Comparison of ENCODE assay signal across 21 cellular contexts in the genomic region with DNA sequence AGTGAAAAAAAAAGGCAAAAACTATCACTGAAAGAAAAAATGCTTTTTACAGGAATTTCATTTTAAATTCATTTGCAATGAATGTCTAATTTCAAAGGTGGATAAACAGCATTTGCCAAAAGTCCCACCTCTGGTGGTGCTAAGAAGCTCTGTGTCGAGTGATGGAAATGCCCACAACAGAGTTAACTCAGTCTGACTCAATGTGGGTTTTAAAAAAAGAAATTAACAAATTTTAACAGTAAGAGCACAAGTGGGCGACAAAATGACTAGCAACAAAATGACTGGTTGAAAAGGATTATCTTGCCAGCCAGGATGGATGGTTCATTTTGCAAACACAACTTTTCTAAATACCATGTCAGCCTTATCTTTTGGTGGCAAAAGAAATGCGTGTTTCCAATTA. TPM values are rescaled to one million over a fixed set of nuclear protein-coding genes. Genes with fewer than 3 reads are reported as not detected.
A peak's percentile ranks its signal among the peaks of the same experiment; 100 is the strongest.
DNase-seq lines count a peak whose midpoint lies in the region; ATAC-seq and TF ChIP-seq lines count a peak whose summit lies in the region.
"Had no signal": no experiment of that assay in that cellular context is flagged by ENCODE, and none has a peak within 500 bp of the region (broad histone marks: within the 10 kb centered on the region; RNA-seq: fewer than 3 reads in every experiment).

No MANE protein-coding gene starts in this region.

- H3K4me3 ChIP-seq in GM12865 (ENCODE audit: low read depth, low read length): no peak overlapping the region
- no peak overlapping the region for H3K4me3 ChIP-seq in sigmoid colon
- H3K4me3 ChIP-seq: body of pancreas, Peyer's patch, prostate gland had no signal

- H3K4me3 Mint-ChIP-seq in activated T-cell treated with anti-CD3 and anti-CD28 coated beads, Interleukin-2, amount 50 U/mL, for 24 hours: peak overlapping the region; percentile 26
- H3K4me3 Mint-ChIP-seq in activated T-helper 1 cell treated with anti-CD3 and anti-CD28 coated beads, Interleukin-12 subunit alpha, Interleukin-12 subunit beta, Interleukin-2, Interleukin-4 antibody, amounts not matched to agents 30 ng/mL and 10 ng/mL and 1 ng/mL, durations not matched to agents 14 hours and 24 hours and 36 hours: peak overlapping the region; percentile 31
- no peak overlapping the region for H3K4me3 Mint-ChIP-seq in natural killer cell
- H3K4me3 Mint-ChIP-seq: CD14-positive monocyte, neural crest cell had no signal

- no peak for TF ChIP-seq EP300 in sigmoid colon (IDR thresholded peaks at IDR 0.05)

- TF ChIP-seq CTCF in GM12865 (IDR thresholded peaks at IDR 0.05; ENCODE audit: insufficient read depth, low read depth, low read length, missing control alignments) (no peak), natural killer cell (IDR thresholded peaks at IDR 0.05) (no peak), sigmoid colon (IDR thresholded peaks at IDR 0.05) (no peak)

- peak overlapping the region; percentile 96 for H3K27ac Mint-ChIP-seq in activated T-cell treated with anti-CD3 and anti-CD28 coated beads, Interleukin-2, amount 50 U/mL, for 24 hours
- H3K27ac Mint-ChIP-seq in activated T-helper 1 cell treated with anti-CD3 and anti-CD28 coated beads, Interleukin-12 subunit alpha, Interleukin-12 subunit beta, Interleukin-2, Interleukin-4 antibody, amounts not matched to agents 30 ng/mL and 10 ng/mL and 1 ng/mL, durations not matched to agents 14 hours and 24 hours and 36 hours: peak overlapping the region; percentile 91
- peak overlapping the region; percentile 94 to 99 for H3K27ac Mint-ChIP-seq in natural killer cell

- H3K4me1 Mint-ChIP-seq in activated T-cell treated with anti-CD3 and anti-CD28 coated beads, Interleukin-2, amount 50 U/mL, for 24 hours (ENCODE audit: low read depth): peaks cover 98% of the 10 kb centered on the region
- peaks cover 85% of the 10 kb centered on the region for H3K4me1 Mint-ChIP-seq in activated T-helper 1 cell treated with anti-CD3 and anti-CD28 coated beads, Interleukin-12 subunit alpha, Interleukin-12 subunit beta, Interleukin-2, Interleukin-4 antibody, amounts not matched to agents 30 ng/mL and 10 ng/mL and 1 ng/mL, durations not matched to agents 14 hours and 24 hours and 36 hours (ENCODE audit: low read depth)
- peaks cover 85 to 87% of the 10 kb centered on the region in 2 donors for H3K4me1 Mint-ChIP-seq in natural killer cell

- no peak for TF ChIP-seq POLR2A in sigmoid colon (IDR thresholded peaks at IDR 0.05)

- 78 to 91% methylated on average over 3 of the region's 3 CpGs for WGBS in sigmoid colon, 2 donors

- intact Hi-C loops in activated T-helper 1 cell treated with anti-CD3 and anti-CD28 coated beads, Interleukin-12 subunit alpha, Interleukin-12 subunit beta, Interleukin-2, Interleukin-4 antibody, amounts not matched to agents 30 ng/mL and 10 ng/mL and 1 ng/mL, durations not matched to agents 14 hours and 24 hours and 36 hours (cut with micrococcal nuclease): loop anchor here (1.0 kb wide), 4 partner anchors 14 to 209 kb away; no protein-coding TSS in a partner anchor
- intact Hi-C loops in natural killer cell (cut with micrococcal nuclease) (no loop called here), sigmoid colon (cut with DNase I) (no loop called here)

- peaks cover 9% of the 10 kb centered on the region for H3K9me3 Mint-ChIP-seq in activated T-cell treated with anti-CD3 and anti-CD28 coated beads, Interleukin-2, amount 50 U/mL, for 24 hours
- H3K9me3 Mint-ChIP-seq in activated T-helper 1 cell treated with anti-CD3 and anti-CD28 coated beads, Interleukin-12 subunit alpha, Interleukin-12 subunit beta, Interleukin-2, Interleukin-4 antibody, amounts not matched to agents 30 ng/mL and 10 ng/mL and 1 ng/mL, durations not matched to agents 14 hours and 24 hours and 36 hours: no peaks in the 10 kb centered on the region
- H3K9me3 Mint-ChIP-seq in natural killer cell: no peaks in the 10 kb centered on the region
- H3K9me3 Mint-ChIP-seq: effector memory CD8-positive, alpha-beta T cell had no signal

- DNase-seq in activated T-cell treated with anti-CD3 and anti-CD28 coated beads, Interleukin-2, amount 50 U/mL, for 24 hours: no peak
- DNase-seq in activated T-cell treated with anti-CD3 and anti-CD28 coated beads for 4 hours (no peak), GM12865 (ENCODE audit: low read depth) (peak; percentile 32), natural killer cell (no peak), sigmoid colon (no peak), DMS114 treated with DMSO at 0.1 percent for 48 hours (lab: John Stamatoyannopoulos, UW; ENCODE audit: unreplicated experiment) (no peak), NCI-H2227 treated with DMSO at 0.1 percent for 48 hours (lab: John Stamatoyannopoulos, UW) (no peak)
- DNase-seq in activated T-helper 1 cell treated with anti-CD3 and anti-CD28 coated beads, Interleukin-12 subunit alpha, Interleukin-12 subunit beta, Interleukin-2, Interleukin-4 antibody, amounts not matched to agents 30 ng/mL and 10 ng/mL and 1 ng/mL, durations not matched to agents 14 hours and 24 hours and 36 hours (ENCODE audit: low spot score): no peak
- DNase-seq: body of pancreas; DMS53; effector memory CD8-positive, alpha-beta T cell; glutamatergic neuron; left colon; MV-4-11; NCI-H187; Peyer's patch; T1000 had no signal

- no peak overlapping the region for H3K27ac ChIP-seq in sigmoid colon
- H3K27ac ChIP-seq: body of pancreas, KMS-11, Peyer's patch, prostate gland had no signal

- ATAC-seq in natural killer cell: peak; percentile 16 to 35 (median 34)
- ATAC-seq: body of pancreas; effector memory CD8-positive, alpha-beta T cell; left colon had no signal

- H3K36me3 Mint-ChIP-seq in activated T-cell treated with anti-CD3 and anti-CD28 coated beads, Interleukin-2, amount 50 U/mL, for 24 hours (ENCODE audit: low read depth): peaks cover 5% of the 10 kb centered on the region
- peaks cover 8% of the 10 kb centered on the region for H3K36me3 Mint-ChIP-seq in activated T-helper 1 cell treated with anti-CD3 and anti-CD28 coated beads, Interleukin-12 subunit alpha, Interleukin-12 subunit beta, Interleukin-2, Interleukin-4 antibody, amounts not matched to agents 30 ng/mL and 10 ng/mL and 1 ng/mL, durations not matched to agents 14 hours and 24 hours and 36 hours (ENCODE audit: low read depth)
- H3K36me3 Mint-ChIP-seq in natural killer cell: no peaks in the 10 kb centered on the region

- no peaks in the 10 kb centered on the region for H3K4me1 ChIP-seq in sigmoid colon
- H3K4me1 ChIP-seq: body of pancreas, prostate gland had no signal

- peaks cover 0 to 2% (median 0%) of the 10 kb centered on the region in 4 donors for H3K9me3 ChIP-seq in sigmoid colon
- H3K9me3 ChIP-seq: body of pancreas, Peyer's patch, prostate gland had no signal

- no peaks in the 10 kb centered on the region for H3K36me3 ChIP-seq in sigmoid colon
- H3K36me3 ChIP-seq: Peyer's patch, prostate gland had no signal

- no peaks in the 10 kb centered on the region for H3K27me3 ChIP-seq in sigmoid colon
- H3K27me3 ChIP-seq: body of pancreas, Peyer's patch had no signal

- H3K27me3 Mint-ChIP-seq in activated T-cell treated with anti-CD3 and anti-CD28 coated beads, Interleukin-2, amount 50 U/mL, for 24 hours: no peaks in the 10 kb centered on the region
- no peaks in the 10 kb centered on the region for H3K27me3 Mint-ChIP-seq in activated T-helper 1 cell treated with anti-CD3 and anti-CD28 coated beads, Interleukin-12 subunit alpha, Interleukin-12 subunit beta, Interleukin-2, Interleukin-4 antibody, amounts not matched to agents 30 ng/mL and 10 ng/mL and 1 ng/mL, durations not matched to agents 14 hours and 24 hours and 36 hours (ENCODE audit: insufficient read depth)
- no peaks in the 10 kb centered on the region for H3K27me3 Mint-ChIP-seq in natural killer cell (ENCODE audit: low read depth in 2 of 2)
- H3K27me3 Mint-ChIP-seq: effector memory CD8-positive, alpha-beta T cell had no signal

RNA-seq across cellular contexts. Expression of gene TAGAP, which starts 14.3 kb away (rescaled TPM):
- 245 and 250 TPM in 2 replicates for total RNA-seq in activated T-helper 1 cell treated with anti-CD3 and anti-CD28 coated beads, Interleukin-12 subunit alpha, Interleukin-12 subunit beta, Interleukin-2, Interleukin-4 antibody, amounts not matched to agents 30 ng/mL and 10 ng/mL and 1 ng/mL, durations not matched to agents 14 hours and 24 hours and 36 hours
- 100 to 1,000 TPM; 139 to 291 (median 178) TPM for total RNA-seq in natural killer cell
- total RNA-seq in sigmoid colon: 1 to 10 TPM; 1.2 to 1.8 (median 1.5) TPM
- 10 to 100 TPM in 1 of 3 donors, 1 to 10 TPM in 2; 1.2 to 13.6 (median 1.8) TPM for polyA plus RNA-seq in sigmoid colon
- total RNA-seq: neural crest cell had no signal

RNA-seq across cellular contexts. Expression of gene RSPH3, which starts 59.1 kb away (rescaled TPM):
- 3.8 and 4.2 TPM in 2 replicates for total RNA-seq in activated T-helper 1 cell treated with anti-CD3 and anti-CD28 coated beads, Interleukin-12 subunit alpha, Interleukin-12 subunit beta, Interleukin-2, Interleukin-4 antibody, amounts not matched to agents 30 ng/mL and 10 ng/mL and 1 ng/mL, durations not matched to agents 14 hours and 24 hours and 36 hours
- total RNA-seq in natural killer cell (1 to 10 TPM; 1.5 to 2.9 (median 2.4) TPM), sigmoid colon (10 to 100 TPM in 2 of 4 donors, 1 to 10 TPM in 2; 8.1 to 13.6 (median 9.6) TPM)
- polyA plus RNA-seq in sigmoid colon: 1 to 10 TPM; 6.0 to 7.2 (median 6.2) TPM

Comparison
In these comparisons a context has a peak if more than half of its experiments do, and no peak if none do; other contexts are left out.
1. RNA of gene TAGAP, which starts 14.3 kb away (total RNA-seq): 245 to 250 TPM in activated T-helper 1 cell treated with anti-CD3 and anti-CD28 coated beads, Interleukin-12 subunit alpha, Interleukin-12 subunit beta, Interleukin-2, Interleukin-4 antibody, amounts not matched to agents 30 ng/mL and 10 ng/mL and 1 ng/mL, durations not matched to agents 14 hours and 24 hours and 36 hours and 139 to 291 TPM in natural killer cell; 1.2 to 1.8 TPM in sigmoid colon; every median in the first group is over 10 times any median in the second.
2. Peak in every context shown above with its lines, with median percentiles within 50 percentile points of each other: H3K27ac Mint-ChIP-seq.